ENCODE assay signal across 2 cellular contexts in genomic region chr11:32136654-32137053, GRCh38.
TF ChIP-seq lines count a peak whose summit lies in the region.

No MANE protein-coding gene starts in this region.

TF ChIP-seq in IMR-90, 13 proteins besides CTCF, POLR2A, EP300 and RAD21:
- TF ChIP-seq NFE2L2 (IDR thresholded peaks at IDR 0.05; ENCODE audit: low read depth, low read length), result no peak
- no peak for TF ChIP-seq CEBPB (IDR thresholded peaks at IDR 0.05; ENCODE audit: low read depth, low read length)
- TF ChIP-seq USF2 (IDR thresholded peaks at IDR 0.05; ENCODE audit: low read depth, low read length), result peak; percentile 66
- TF ChIP-seq BHLHE40 (IDR thresholded peaks at IDR 0.05; ENCODE audit: low read depth, low read length), result no peak
- no peak for TF ChIP-seq RFX5 (IDR thresholded peaks at IDR 0.05; ENCODE audit: low read depth, low read length)
- TF ChIP-seq MAFK (IDR thresholded peaks at IDR 0.05; ENCODE audit: low read depth, low read length), result no peak
- TF ChIP-seq FOS (IDR thresholded peaks at IDR 0.05; ENCODE audit: low read depth, low read length), result no peak
- TF ChIP-seq MXI1 (IDR thresholded peaks at IDR 0.05; ENCODE audit: borderline replicate concordance, low read depth, low read length), result no peak

TF ChIP-seq in K562, 482 proteins besides CTCF, POLR2A, EP300 and RAD21:
- TF ChIP-seq THAP12 (CRISPR knock-in tag; IDR thresholded peaks at IDR 0.05), result no peak
- TF ChIP-seq NFE2L1 (tag; IDR thresholded peaks at IDR 0.05; ENCODE audit: borderline replicate concordance, low read depth), result no peak
- TF ChIP-seq STAT5B (CRISPR knock-in tag; IDR thresholded peaks at IDR 0.05), result no peak
- TF ChIP-seq ZNF3 (CRISPR knock-in tag; IDR thresholded peaks at IDR 0.05), result no peak
- TF ChIP-seq PHB2 (IDR thresholded peaks at IDR 0.05; ENCODE audit: low read depth), result no peak
- peak; percentile 64 for TF ChIP-seq NFYB (IDR thresholded peaks at IDR 0.05; ENCODE audit: extremely low read depth, insufficient read length)
- TF ChIP-seq USF2 (CRISPR knock-in tag; IDR thresholded peaks at IDR 0.05), result peak; percentile 46; the same call in 1 of the 2 replicates
